In the genomic region with DNA sequence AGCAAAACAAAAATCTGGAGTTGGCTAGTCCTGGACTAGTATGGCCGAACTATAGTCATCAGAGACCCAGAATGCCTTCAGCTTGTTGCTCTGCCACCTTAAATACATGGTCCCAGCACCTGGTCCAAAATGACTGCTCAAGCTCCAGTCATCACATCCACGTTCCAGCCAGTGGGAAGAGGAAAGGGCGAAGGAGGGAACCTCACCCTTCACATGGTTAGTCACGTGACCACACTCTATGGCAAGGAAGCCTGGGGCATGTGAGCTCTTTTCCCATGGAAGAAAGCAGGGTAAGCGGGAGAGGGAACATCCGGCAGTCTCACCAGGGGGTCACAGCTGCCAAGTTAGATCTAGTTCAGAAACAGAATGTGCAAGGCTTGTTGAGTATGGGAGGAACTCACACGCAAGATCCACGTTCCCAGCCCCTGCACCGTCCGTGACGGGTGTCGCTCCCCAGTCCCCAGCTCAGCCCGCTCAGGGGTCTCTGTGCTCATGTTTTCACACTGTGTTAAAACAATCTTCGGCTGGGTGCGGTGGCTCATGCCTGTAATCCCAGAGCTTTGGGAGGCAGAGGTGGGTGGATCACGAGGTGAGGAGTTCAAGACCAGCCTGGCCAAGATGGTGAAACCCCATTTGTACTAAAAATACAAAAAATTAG, we compare ENCODE assay signal across 9 cellular contexts. TPM values are rescaled to one million over a fixed set of nuclear protein-coding genes. Genes with fewer than 3 reads are reported as not detected.
DNase-seq lines count a peak whose midpoint lies in the region; ATAC-seq and FAIRE-seq lines count a peak whose summit lies in the region.
"Had no signal": no experiment of that assay in that cellular context is flagged by ENCODE, and none has a peak within 500 bp of the region (broad histone marks: within the 10 kb centered on the region; RNA-seq: fewer than 3 reads in every experiment).

No MANE protein-coding gene starts in this region.

- DNase-seq in NCI-H2107 treated with DMSO at 0.1 percent for 48 hours (lab: John Stamatoyannopoulos, UW; ENCODE audit: unreplicated experiment) (peak; percentile 28), NCI-H2107 (lab: John Stamatoyannopoulos, UW) (no peak), NCI-H2171 (lab: John Stamatoyannopoulos, UW) (peak; percentile 84), dermis blood vessel endothelial cell (peak; percentile 41), retina (peak; percentile 50), HTR-8/SVneo (ENCODE audit: insufficient read length, low spot score) (no peak), RCC 7860 (ENCODE audit: low spot score) (no peak)

- no peak for ATAC-seq in GM21717 (IDR thresholded peaks at IDR 0.05; ENCODE audit: unreplicated experiment)

- FAIRE-seq in HTR-8/SVneo (lab: Jason Lieb, UNC) (no peak), RCC 7860 (lab: Jason Lieb, UNC) (no peak)

RNA-seq across cellular contexts. Expression of gene ANO9, which starts 1.9 kb away (rescaled TPM):
- 0.42 and 10.7 TPM in 2 replicates for total RNA-seq in dermis blood vessel endothelial cell
- total RNA-seq: cerebellum had no signal

RNA-seq across cellular contexts. Expression of gene PTDSS2, which starts 6.4 kb away (rescaled TPM):
- total RNA-seq in dermis blood vessel endothelial cell: 34.5 and 50.2 TPM in 2 replicates

RNA-seq across cellular contexts. Expression of gene SIGIRR, which starts 28.9 kb away (rescaled TPM):
- total RNA-seq in dermis blood vessel endothelial cell: 43.2 and 52.2 TPM in 2 replicates

RNA-seq across cellular contexts. Expression of gene PKP3, which starts 49.7 kb away (rescaled TPM):
- 0.09 and 0.68 TPM in 2 replicates for total RNA-seq in dermis blood vessel endothelial cell

Comparison
In these comparisons a context has a peak if more than half of its experiments do, and no peak if none do; other contexts are left out.
1. DNase-seq: peak in NCI-H2107 treated with DMSO at 0.1 percent for 48 hours (single experiment), NCI-H2171 (single experiment), dermis blood vessel endothelial cell (single experiment) and retina (single experiment); none in NCI-H2107 (single experiment), HTR-8/SVneo (single experiment) and RCC 7860 (single experiment).